In the genomic region with DNA sequence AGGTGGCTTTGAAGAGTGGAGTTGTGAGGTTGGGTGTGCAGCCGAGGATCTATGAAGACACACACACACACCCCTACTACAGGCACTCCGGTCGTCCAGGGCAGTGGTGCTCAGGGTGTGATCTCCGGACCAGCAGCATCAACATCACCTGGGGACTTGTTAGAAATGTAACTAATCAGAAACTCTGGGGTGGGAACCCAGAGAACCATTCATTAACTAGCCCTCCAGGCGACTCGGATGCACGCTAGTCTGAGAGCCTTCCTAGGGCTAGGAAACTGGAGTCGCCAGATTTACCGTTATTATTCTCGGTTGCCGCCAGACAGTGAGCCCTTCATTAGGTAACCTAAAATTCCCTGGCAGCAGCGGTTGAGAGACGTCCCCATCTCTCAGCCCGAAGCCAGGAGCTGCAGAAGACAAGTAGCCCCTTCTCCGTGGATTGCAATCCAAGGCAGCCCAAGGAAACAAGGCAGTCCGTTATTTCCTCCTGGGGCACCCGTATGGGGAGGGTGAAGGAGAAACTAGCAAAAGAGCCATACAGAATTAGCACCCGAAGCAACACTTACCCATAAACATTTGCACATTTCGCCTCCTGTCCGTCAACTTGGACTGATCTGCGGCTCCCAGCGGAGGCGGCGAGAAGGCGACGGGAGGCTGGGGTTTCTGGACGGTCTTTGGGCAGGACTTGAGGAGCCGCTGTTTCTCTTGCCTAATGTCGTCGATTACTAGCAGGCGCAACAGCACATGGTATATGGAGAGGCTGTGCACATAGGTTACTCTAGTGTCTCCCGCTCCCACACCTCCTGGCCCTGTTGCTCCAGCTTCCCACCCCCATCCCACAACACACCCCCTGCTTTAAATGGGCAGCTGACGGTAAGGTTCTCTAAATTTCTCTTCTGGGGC, we compare ENCODE assay signal across 8 cellular contexts. TPM values are rescaled to one million over a fixed set of nuclear protein-coding genes. Genes with fewer than 3 reads are reported as not detected.
DNase-seq lines count a peak whose midpoint lies in the region; ATAC-seq and TF ChIP-seq lines count a peak whose summit lies in the region.

No MANE protein-coding gene starts in this region.

- peak; percentile 19 for ATAC-seq in GM21526 (IDR thresholded peaks at IDR 0.05; ENCODE audit: low FRiP score, unreplicated experiment)
- ATAC-seq in stimulated activated naive CD8-positive, alpha-beta T cell treated with anti-CD3 and anti-CD28 coated beads, Interleukin-15, amount 100 ng/mL, for 72 hours, result peak; percentile 41

- H3K9ac ChIP-seq in KMS-11, result peak overlapping the region; percentile 53; the same call in 1 of the 2 replicates

- peaks cover 13% of the 10 kb centered on the region for H3K36me3 Mint-ChIP-seq in brain

- peak; percentile 36 for DNase-seq in G401 (ENCODE audit: low spot score)
- DNase-seq in kidney glomerular epithelial cell (lab: John Stamatoyannopoulos, UW), result peak; percentile 63
- peak; percentile 11 to 30 for DNase-seq in stimulated activated naive CD8-positive, alpha-beta T cell treated with anti-CD3 and anti-CD28 coated beads, Interleukin-15, amount 100 ng/mL, for 72 hours
- no peak for DNase-seq in NCI-H2107 treated with DMSO at 0.1 percent for 48 hours (lab: John Stamatoyannopoulos, UW; ENCODE audit: unreplicated experiment)
- no peak for DNase-seq in cerebellum (ENCODE audit: low spot score)

- H3K4me2 ChIP-seq in KMS-11, result peak overlapping the region; percentile 39; the same call in 1 of the 2 replicates

- peak overlapping the region; percentile 36 to 70 (median 66) for H3K27ac Mint-ChIP-seq in brain
- no peak overlapping the region for H3K27ac Mint-ChIP-seq in stimulated activated naive CD8-positive, alpha-beta T cell treated with anti-CD3 and anti-CD28 coated beads, Interleukin-15, amount 100 ng/mL, for 72 hours

- in situ Hi-C loops in G401 (cut with HindIII; ENCODE audit: low sequenced_read_pairs), result no loop called here

- no peaks in the 10 kb centered on the region for H3K4me1 ChIP-seq in KMS-11 (ENCODE audit: low read depth, poor library complexity, severe bottlenecking)

- peak overlapping the region; percentile 83 for H2AFZ ChIP-seq in KMS-11 (ENCODE audit: low read depth)

- no peak; the same call in 1 of the 2 replicates for TF ChIP-seq CTCF in KMS-11 (conservative IDR thresholded peaks at IDR 0.05; ENCODE audit: low read depth, low read length)
- TF ChIP-seq CTCF in brain (conservative IDR thresholded peaks at IDR 0.05), result no peak

- peaks cover 51% of the 10 kb centered on the region for H3K27me3 Mint-ChIP-seq in brain
- peaks cover 98% of the 10 kb centered on the region for H3K27me3 Mint-ChIP-seq in stimulated activated naive CD8-positive, alpha-beta T cell treated with anti-CD3 and anti-CD28 coated beads, Interleukin-15, amount 100 ng/mL, for 72 hours

- H3K79me2 ChIP-seq in KMS-11 (ENCODE audit: insufficient read depth, low read depth), result no peaks in the 10 kb centered on the region

- H3K9me3 Mint-ChIP-seq in brain, result peaks cover 0 to 6% (median 0%) of the 10 kb centered on the region in 5 experiments
- no peaks in the 10 kb centered on the region for H3K9me3 Mint-ChIP-seq in stimulated activated naive CD8-positive, alpha-beta T cell treated with anti-CD3 and anti-CD28 coated beads, Interleukin-15, amount 100 ng/mL, for 72 hours

- H3K4me3 Mint-ChIP-seq in brain, result peak overlapping the region; percentile 87 to 98 (median 91)
- H3K4me3 Mint-ChIP-seq in stimulated activated naive CD8-positive, alpha-beta T cell treated with anti-CD3 and anti-CD28 coated beads, Interleukin-15, amount 100 ng/mL, for 72 hours, result peak overlapping the region; percentile 79 to 84

- H3K36me3 ChIP-seq in KMS-11 (ENCODE audit: insufficient read depth), result no peaks in the 10 kb centered on the region

- no peak overlapping the region for H3K27ac ChIP-seq in KMS-11

- no peaks in the 10 kb centered on the region for H4K20me1 ChIP-seq in KMS-11 (ENCODE audit: insufficient read depth)

- peak overlapping the region; percentile 55 for H3K4me3 ChIP-seq in KMS-11 (IDR thresholded peaks at IDR 0.05; ENCODE audit: insufficient read depth, low read depth, low read length)

- peaks cover 52% of the 10 kb centered on the region for H3K4me1 Mint-ChIP-seq in brain
- H3K4me1 Mint-ChIP-seq in stimulated activated naive CD8-positive, alpha-beta T cell treated with anti-CD3 and anti-CD28 coated beads, Interleukin-15, amount 100 ng/mL, for 72 hours, result peaks cover 34% of the 10 kb centered on the region

- H3K27me3 ChIP-seq in KMS-11 (ENCODE audit: insufficient read depth, low read depth), result no peaks in the 10 kb centered on the region

RNA-seq across cellular contexts. Expression of a gene that starts 2.9 kb away (rescaled TPM):
- total RNA-seq in G401 (2014; rRNA removed; shearing (Covaris generic)), result 58.3 and 63.1 TPM in 2 replicates
- polyA plus RNA-seq in brain (ENCODE audit: insufficient read depth, low read depth, low replicate concordance), result 8.7 TPM
- 3.7 TPM for total RNA-seq in cerebellum

Comparison
In these comparisons a context has a peak if more than half of its experiments do, and no peak if none do; other contexts are left out.
1. DNase-seq: peak in G401 (single experiment), kidney glomerular epithelial cell (single experiment) and stimulated activated naive CD8-positive, alpha-beta T cell treated with anti-CD3 and anti-CD28 coated beads, Interleukin-15, amount 100 ng/mL, for 72 hours (2 of 2); none in NCI-H2107 treated with DMSO at 0.1 percent for 48 hours (single experiment) and cerebellum (single experiment).
2. H3K27ac Mint-ChIP-seq: peak in brain (5 of 5); none in stimulated activated naive CD8-positive, alpha-beta T cell treated with anti-CD3 and anti-CD28 coated beads, Interleukin-15, amount 100 ng/mL, for 72 hours (0 of 2).
3. RNA of a gene that starts 2.9 kb away (total RNA-seq): 58.3 to 63.1 TPM in G401; 3.7 TPM in cerebellum (single experiment); every median in the first group is over 10 times any median in the second.